In the genomic region with DNA sequence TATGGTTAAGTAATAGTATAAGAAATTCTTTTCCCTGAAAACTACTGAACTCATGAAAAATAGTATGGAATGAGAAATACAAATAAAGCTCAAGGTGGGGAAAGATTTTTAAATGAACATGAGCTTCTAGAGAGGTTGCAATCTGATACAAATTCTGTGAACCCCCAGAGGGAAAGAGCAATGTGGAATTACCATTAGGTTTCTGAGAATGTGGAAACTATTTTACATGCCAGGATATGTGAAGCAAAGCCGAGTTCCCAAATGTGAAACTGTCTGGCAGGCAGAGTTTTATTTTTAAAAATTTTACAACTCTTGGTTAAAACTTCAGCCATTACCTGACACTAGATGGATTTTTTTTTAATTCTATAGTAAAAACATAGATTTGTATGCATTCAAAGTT, we compare ENCODE assay signal across 24 cellular contexts.
DNase-seq lines count a peak whose midpoint lies in the region; ATAC-seq and TF ChIP-seq lines count a peak whose summit lies in the region.
"Had no signal": no experiment of that assay in that cellular context is flagged by ENCODE, and none has a peak within 500 bp of the region (broad histone marks: within the 10 kb centered on the region; RNA-seq: fewer than 3 reads in every experiment).

No MANE protein-coding gene starts in this region.

- H2BK12ac ChIP-seq in mesenchymal stem cell (ENCODE audit: low read length in 2 of 2): no peak overlapping the region

- no peak overlapping the region for H4K91ac ChIP-seq in mesenchymal stem cell (ENCODE audit: low read length)

- H3K79me1 ChIP-seq in mesenchymal stem cell (replicated peaks; ENCODE audit: low read length, poor library complexity, severe bottlenecking): no peaks in the 10 kb centered on the region

- no peak overlapping the region for H2BK5ac ChIP-seq in mesenchymal stem cell (ENCODE audit: low read depth, low read length, poor library complexity, severe bottlenecking)

- intact Hi-C loops in MCF 10A (cut with micrococcal nuclease) (no loop called here), breast epithelium (cut with DNase I; ENCODE audit: low total_unique reads) (no loop called here), tibial artery (cut with DNase I; ENCODE audit: low total_unique reads) (no loop called here)
- intact Hi-C loops in activated CD8-positive, alpha-beta T cell treated with anti-CD3 and anti-CD28 coated beads for 36 hours (cut with micrococcal nuclease): no loop called here

- H3K14ac ChIP-seq in mesenchymal stem cell (ENCODE audit: low read length in 2 of 2): no peak overlapping the region

- peak overlapping the region; percentile 86 for H3K9ac ChIP-seq in mesenchymal stem cell (ENCODE audit: low read length)

- H3K36me3 Mint-ChIP-seq in MCF 10A (ENCODE audit: insufficient read depth, unreplicated experiment): no peaks in the 10 kb centered on the region
- no peaks in the 10 kb centered on the region for H3K36me3 Mint-ChIP-seq in activated CD8-positive, alpha-beta T cell treated with anti-CD3 and anti-CD28 coated beads for 36 hours (ENCODE audit: low read depth)
- H3K36me3 Mint-ChIP-seq: activated naive CD4-positive, alpha-beta T cell treated with anti-CD3 and anti-CD28 coated beads, Interleukin-2, amount 10 ng/mL, durations not matched to agents 7 days and 5 days had no signal

- no peaks in the 10 kb centered on the region for H3K27me3 Mint-ChIP-seq in MCF 10A (ENCODE audit: insufficient read depth, unreplicated experiment)
- no peaks in the 10 kb centered on the region for H3K27me3 Mint-ChIP-seq in activated CD8-positive, alpha-beta T cell treated with anti-CD3 and anti-CD28 coated beads for 36 hours
- H3K27me3 Mint-ChIP-seq: activated naive CD4-positive, alpha-beta T cell treated with anti-CD3 and anti-CD28 coated beads, Interleukin-2, amount 10 ng/mL, durations not matched to agents 7 days and 5 days had no signal

- no peak overlapping the region for H3K23ac ChIP-seq in mesenchymal stem cell (ENCODE audit: low read length in 2 of 2)

- no peak for TF ChIP-seq POLR2A in breast epithelium (IDR thresholded peaks at IDR 0.05)

- H2BK15ac ChIP-seq in mesenchymal stem cell (ENCODE audit: low read depth, poor library complexity, severe bottlenecking): no peak overlapping the region

- no peaks in the 10 kb centered on the region for H3K27me3 ChIP-seq in breast epithelium
- no peaks in the 10 kb centered on the region for H3K27me3 ChIP-seq in mesenchymal stem cell (ENCODE audit: control insufficient read depth in 1 of 2, insufficient read depth in 1 of 2, low read length in 2 of 2)
- no peaks in the 10 kb centered on the region for H3K27me3 ChIP-seq in tibial artery
- H3K27me3 ChIP-seq: BE2C, thyroid gland had no signal

- H3K36me3 ChIP-seq in breast epithelium (no peaks in the 10 kb centered on the region), mesenchymal stem cell (ENCODE audit: control insufficient read depth in 1 of 2, insufficient read depth in 2 of 2, low read depth in 1 of 2, low read length in 2 of 2) (no peaks in the 10 kb centered on the region), tibial artery (no peaks in the 10 kb centered on the region)
- H3K36me3 ChIP-seq: BE2C, thyroid gland had no signal

- ATAC-seq in GM18867 (IDR thresholded peaks at IDR 0.05; ENCODE audit: unreplicated experiment) (no peak), GM21360 (IDR thresholded peaks at IDR 0.05; ENCODE audit: unreplicated experiment) (no peak)
- ATAC-seq in activated CD8-positive, alpha-beta T cell treated with anti-CD3 and anti-CD28 coated beads for 36 hours: no peak
- ATAC-seq: stimulated activated naive CD8-positive, alpha-beta T cell treated with anti-CD3 and anti-CD28 coated beads, Interleukin-15, Interleukin-2, amounts not matched to agents 100 U/mL and 50 U/mL, for 24 hours had no signal

- DNase-seq in MCF 10A (ENCODE audit: unreplicated experiment): no peak
- no peak for DNase-seq in breast epithelium (ENCODE audit: low spot score in 2 of 2)
- DNase-seq in cardiac fibroblast (ENCODE audit: low read depth in 2 of 2): peak; percentile 10 to 22
- DNase-seq in mesenchymal stem cell: no peak
- DNase-seq in tibial artery: no peak
- DNase-seq in activated CD8-positive, alpha-beta T cell treated with anti-CD3 and anti-CD28 coated beads for 36 hours: no peak
- DNase-seq: 8988T; activated CD4-positive, alpha-beta T cell treated with anti-CD3 and anti-CD28 coated beads, Interleukin-2, amount 50 U/mL, for 1 hour; activated naive CD4-positive, alpha-beta T cell treated with anti-CD3 and anti-CD28 coated beads, Interleukin-2, amount 10 ng/mL, durations not matched to agents 7 days and 5 days; BE2C; central memory CD4-positive, alpha-beta T cell; GDM1; GOT3; IMR-90; NCI-H1105 treated with DMSO at 0.1 percent for 48 hours; NCI-H2029; NCI-H226; NCI-H774; stimulated activated CD4-positive, alpha-beta T cell treated with anti-CD3 and anti-CD28 coated beads, Interleukin-12 subunit alpha, Interleukin-12 subunit beta, amount 100 ng/mL, for 4 hours; stimulated activated naive CD8-positive, alpha-beta T cell treated with anti-CD3 and anti-CD28 coated beads, Interleukin-15, Interleukin-2, amounts not matched to agents 100 U/mL and 50 U/mL, for 24 hours; T-helper 9 cell; thyroid gland had no signal

- POLR2A ChIA-PET in MCF 10A (lab: Yijun Ruan, JAX): interaction anchor here (0.7 kb wide), 1 partner anchor 296 kb away, joined by 3 read pairs; no protein-coding TSS in a partner anchor
- POLR2A ChIA-PET in activated CD8-positive, alpha-beta T cell treated with anti-CD3 and anti-CD28 coated beads for 36 hours (lab: Charles Lee): no interaction called here

- no peaks in the 10 kb centered on the region for H3K9me3 Mint-ChIP-seq in MCF 10A (ENCODE audit: unreplicated experiment)
- H3K9me3 Mint-ChIP-seq in activated CD8-positive, alpha-beta T cell treated with anti-CD3 and anti-CD28 coated beads for 36 hours: no peaks in the 10 kb centered on the region
- H3K9me3 Mint-ChIP-seq: activated naive CD4-positive, alpha-beta T cell treated with anti-CD3 and anti-CD28 coated beads, Interleukin-2, amount 10 ng/mL, durations not matched to agents 7 days and 5 days had no signal

- WGBS in mesenchymal stem cell: no CpG with 5 or more reads among the region's 1 CpG

- no peak overlapping the region for H4K8ac ChIP-seq in mesenchymal stem cell (ENCODE audit: low read length)

- CTCF ChIA-PET in MCF 10A (lab: Yijun Ruan, JAX): interaction anchor here (0.5 kb wide), 1 partner anchor 1795 kb away, joined by 3 read pairs; no protein-coding TSS in a partner anchor
- CTCF ChIA-PET in activated CD8-positive, alpha-beta T cell treated with anti-CD3 and anti-CD28 coated beads for 36 hours (lab: Charles Lee): no interaction called here

- BruUV-seq in MCF 10A (replicated peaks; lab: Mats Ljungman, UMichigan): no TSS peak

- peak overlapping the region in 1 of 3 donors; percentile 10 for H3K4me3 ChIP-seq in breast epithelium
- H3K4me3 ChIP-seq in cardiac fibroblast (replicated peaks in 1 of 2; ENCODE audit: low read depth in 2 of 2, low read length in 2 of 2): no peak overlapping the region
- H3K4me3 ChIP-seq in mesenchymal stem cell (ENCODE audit: insufficient read depth in 1 of 2, low read depth in 1 of 2, low read length in 2 of 2): peak overlapping the region in 1 of 2 experiments; percentile 67
- peak overlapping the region in 1 of 2 donors; percentile 13 for H3K4me3 ChIP-seq in tibial artery
- H3K4me3 ChIP-seq: thyroid gland had no signal

- H3K9me3 ChIP-seq in breast epithelium (peaks cover 0 to 4% of the 10 kb centered on the region in 2 donors), mesenchymal stem cell (ENCODE audit: control insufficient read depth, low read length) (no peaks in the 10 kb centered on the region), tibial artery (no peaks in the 10 kb centered on the region)
- H3K9me3 ChIP-seq: BE2C, thyroid gland had no signal

- no peak overlapping the region for H3K4me3 Mint-ChIP-seq in MCF 10A (ENCODE audit: unreplicated experiment)
- no peak overlapping the region for H3K4me3 Mint-ChIP-seq in activated CD8-positive, alpha-beta T cell treated with anti-CD3 and anti-CD28 coated beads for 36 hours
- H3K4me3 Mint-ChIP-seq: activated naive CD4-positive, alpha-beta T cell treated with anti-CD3 and anti-CD28 coated beads, Interleukin-2, amount 10 ng/mL, durations not matched to agents 7 days and 5 days had no signal

- H3K4me2 ChIP-seq in mesenchymal stem cell (ENCODE audit: low read length, poor library complexity, severe bottlenecking): no peak overlapping the region

- H3K4me1 Mint-ChIP-seq in MCF 10A (ENCODE audit: insufficient read depth, unreplicated experiment): no peaks in the 10 kb centered on the region
- no peaks in the 10 kb centered on the region for H3K4me1 Mint-ChIP-seq in activated CD8-positive, alpha-beta T cell treated with anti-CD3 and anti-CD28 coated beads for 36 hours (ENCODE audit: low read depth)
- H3K4me1 Mint-ChIP-seq: activated naive CD4-positive, alpha-beta T cell treated with anti-CD3 and anti-CD28 coated beads, Interleukin-2, amount 10 ng/mL, durations not matched to agents 7 days and 5 days had no signal

- no peak overlapping the region for H2AK5ac ChIP-seq in mesenchymal stem cell (ENCODE audit: low read length, severe bottlenecking)

- no peak overlapping the region for H2AFZ ChIP-seq in mesenchymal stem cell (ENCODE audit: low read depth, low read length)

- peak overlapping the region; percentile 81 for H3K27ac Mint-ChIP-seq in MCF 10A (ENCODE audit: low read depth, unreplicated experiment)
- H3K27ac Mint-ChIP-seq in activated CD8-positive, alpha-beta T cell treated with anti-CD3 and anti-CD28 coated beads for 36 hours: no peak overlapping the region
- H3K27ac Mint-ChIP-seq: activated naive CD4-positive, alpha-beta T cell treated with anti-CD3 and anti-CD28 coated beads, Interleukin-2, amount 10 ng/mL, durations not matched to agents 7 days and 5 days had no signal

- H3K4ac ChIP-seq in mesenchymal stem cell (ENCODE audit: low read depth in 1 of 2, low read length in 2 of 2): no peak overlapping the region

- no peak overlapping the region for H2BK120ac ChIP-seq in mesenchymal stem cell (ENCODE audit: low read depth, low read length)

- no peak for TF ChIP-seq CTCF in MCF 10A (IDR thresholded peaks at IDR 0.05; ENCODE audit: unreplicated experiment)
- TF ChIP-seq CTCF in breast epithelium (IDR thresholded peaks at IDR 0.05): no peak
- no peak for TF ChIP-seq CTCF in cardiac fibroblast (IDR thresholded peaks at IDR 0.05; ENCODE audit: low read depth, low read length)
- TF ChIP-seq CTCF in tibial artery (IDR thresholded peaks at IDR 0.05): no peak
- no peak for TF ChIP-seq CTCF in activated CD8-positive, alpha-beta T cell treated with anti-CD3 and anti-CD28 coated beads for 36 hours (IDR thresholded peaks at IDR 0.05)

- H3K4me1 ChIP-seq in breast epithelium: no peaks in the 10 kb centered on the region
- no peaks in the 10 kb centered on the region for H3K4me1 ChIP-seq in mesenchymal stem cell (ENCODE audit: control insufficient read depth, insufficient read depth, low read depth, low read length)
- peaks cover 0 to 19% (median 3%) of the 10 kb centered on the region in 4 donors for H3K4me1 ChIP-seq in tibial artery
- H3K4me1 ChIP-seq: thyroid gland had no signal

- no peak overlapping the region for H3K18ac ChIP-seq in mesenchymal stem cell (ENCODE audit: low read depth in 1 of 2, low read length in 2 of 2)

- H3K27ac ChIP-seq in breast epithelium (no peak overlapping the region), mesenchymal stem cell (ENCODE audit: low read length, poor library complexity, severe bottlenecking) (no peak overlapping the region), tibial artery (peak overlapping the region; percentile 51 to 65)
- H3K27ac ChIP-seq: thyroid gland had no signal

Comparison
In these comparisons a context has a peak if more than half of its experiments do, and no peak if none do; other contexts are left out.
1. DNase-seq: peak in cardiac fibroblast (2 of 2); none in MCF 10A (single experiment), breast epithelium (0 of 2), mesenchymal stem cell (single experiment), tibial artery (0 of 2) and activated CD8-positive, alpha-beta T cell treated with anti-CD3 and anti-CD28 coated beads for 36 hours (single experiment).
2. H3K27ac ChIP-seq: peak in tibial artery (2 of 2); none in breast epithelium (0 of 2) and mesenchymal stem cell (single experiment).